21 cellular contexts compared by ENCODE assay signal in genomic region chr11:43756575-43756974, GRCh38.
DNase-seq lines count a peak whose midpoint lies in the region; FAIRE-seq and TF ChIP-seq lines count a peak whose summit lies in the region.
"Had no signal": no experiment of that assay in that cellular context is flagged by ENCODE, and none has a peak within 500 bp of the region (broad histone marks: within the 10 kb centered on the region; RNA-seq: fewer than 3 reads in every experiment).

No MANE protein-coding gene starts in this region.

- no peaks in the 10 kb centered on the region for H3K36me3 ChIP-seq in endocrine pancreas (ENCODE audit: control insufficient read depth, insufficient read depth, low read length)
- H3K36me3 ChIP-seq: gastrocnemius medialis had no signal

- no peak overlapping the region for H3K9ac ChIP-seq in endocrine pancreas (ENCODE audit: control insufficient read depth, insufficient read depth, low read length)

- no peak overlapping the region for H3K4me3 Mint-ChIP-seq in mesothelial cell of epicardium
- H3K4me3 Mint-ChIP-seq: activated naive CD8-positive, alpha-beta T cell; activated T-cell treated with anti-CD3 and anti-CD28 coated beads, Interleukin-2, amount 50 U/mL, for 24 hours had no signal

- H3K9me3 Mint-ChIP-seq in mesothelial cell of epicardium = no peaks in the 10 kb centered on the region
- H3K9me3 Mint-ChIP-seq: activated T-cell treated with anti-CD3 and anti-CD28 coated beads, Interleukin-2, amount 50 U/mL, for 24 hours had no signal

- H3K4me3 ChIP-seq in endocrine pancreas (ENCODE audit: control insufficient read depth, insufficient read depth, low read length) = peak overlapping the region; percentile 57
- H3K4me3 ChIP-seq: gastrocnemius medialis, pancreas had no signal

- H3K36me3 Mint-ChIP-seq in mesothelial cell of epicardium = peaks cover 35% of the 10 kb centered on the region

- FAIRE-seq in D721Med (lab: Jason Lieb, UNC) = peak; percentile 29
- FAIRE-seq in GM12891 (lab: Jason Lieb, UNC) = no peak
- FAIRE-seq: GM18507, pancreas had no signal

- H3K27me3 ChIP-seq in endocrine pancreas (ENCODE audit: control insufficient read depth, insufficient read depth, low read length) = no peaks in the 10 kb centered on the region
- H3K27me3 ChIP-seq: BE2C, gastrocnemius medialis, pancreas had no signal

- H3K27ac Mint-ChIP-seq in mesothelial cell of epicardium = no peak overlapping the region
- H3K27ac Mint-ChIP-seq: activated naive CD8-positive, alpha-beta T cell; activated T-cell treated with anti-CD3 and anti-CD28 coated beads, Interleukin-2, amount 50 U/mL, for 24 hours had no signal

- no peaks in the 10 kb centered on the region for H3K4me1 Mint-ChIP-seq in mesothelial cell of epicardium

- DNase-seq in D721Med (ENCODE audit: insufficient read length, low spot score) = no peak
- DNase-seq in RKO (ENCODE audit: low spot score) = peak; percentile 38
- peak; percentile 56 for DNase-seq in myocyte (ENCODE audit: low read depth)
- DNase-seq in mesothelial cell of epicardium (ENCODE audit: low spot score in 2 of 2, unreplicated experiment in 2 of 2) = no peak
- no peak for DNase-seq in GM12891 (ENCODE audit: insufficient read length, low spot score)
- DNase-seq in activated naive CD4-positive, alpha-beta T cell treated with anti-CD3 and anti-CD28 coated beads, Interleukin-2, amount 50 U/mL, for 16 hours = no peak
- DNase-seq: activated CD4-positive, alpha-beta T cell treated with anti-CD3 and anti-CD28 coated beads, Interleukin-2, amount 50 U/mL, for 48 hours; activated T-cell treated with anti-CD3 and anti-CD28 coated beads, Interleukin-2, amount 50 U/mL, for 24 hours; BE2C; central memory CD4-positive, alpha-beta T cell; effector memory CD4-positive, alpha-beta T cell; gastrocnemius medialis; left ventricle myocardium superior; NCI-H1436; pancreas; RPMI8226; stimulated activated CD4-positive, alpha-beta T cell treated with anti-CD3 and anti-CD28 coated beads, Interleukin-4, amount 100 ng/mL, for 1 hour; substantia nigra had no signal

- H3K4me1 ChIP-seq in endocrine pancreas (ENCODE audit: control insufficient read depth, insufficient read depth, low read length) = no peaks in the 10 kb centered on the region
- H3K4me1 ChIP-seq: gastrocnemius medialis, pancreas had no signal

- TF ChIP-seq CTCF in D721Med (IDR thresholded peaks at IDR 0.05; ENCODE audit: insufficient read depth, missing control alignments) (no peak), mesothelial cell of epicardium (IDR thresholded peaks at IDR 0.05; ENCODE audit: unreplicated experiment) (no peak)

- H3K27me3 Mint-ChIP-seq in mesothelial cell of epicardium (ENCODE audit: low read depth) = no peaks in the 10 kb centered on the region
- H3K27me3 Mint-ChIP-seq: activated naive CD8-positive, alpha-beta T cell; activated T-cell treated with anti-CD3 and anti-CD28 coated beads, Interleukin-2, amount 50 U/mL, for 24 hours had no signal

- TF ChIP-seq POLR2A in GM12891 (IDR thresholded peaks at IDR 0.05; ENCODE audit: low read depth, low read length) = no peak

- H3K9me3 ChIP-seq in endocrine pancreas (ENCODE audit: control insufficient read depth, low read length) = no peaks in the 10 kb centered on the region
- H3K9me3 ChIP-seq: BE2C, gastrocnemius medialis, pancreas had no signal

TF ChIP-seq in GM12891, 5 proteins besides CTCF, POLR2A, EP300 and RAD21:
- TF ChIP-seq SPI1 (IDR thresholded peaks at IDR 0.05; ENCODE audit: low read depth, low read length) (no peak), TAF1 (IDR thresholded peaks at IDR 0.05; ENCODE audit: low read depth, low read length) (no peak), POLR2AphosphoS5 (IDR thresholded peaks at IDR 0.05; ENCODE audit: low read depth, low read length) (no peak), PAX5 (IDR thresholded peaks at IDR 0.05; ENCODE audit: insufficient read depth, low read length, severe bottlenecking) (no peak), POU2F2 (IDR thresholded peaks at IDR 0.05; ENCODE audit: low read depth, low read length) (no peak)
TF ChIP-seq in GM12891: peak in this region for 0.

Comparison
In these comparisons a context has a peak if more than half of its experiments do, and no peak if none do; other contexts are left out.
1. DNase-seq: peak in RKO (single experiment) and myocyte (single experiment); none in D721Med (single experiment), mesothelial cell of epicardium (0 of 2), GM12891 (single experiment) and activated naive CD4-positive, alpha-beta T cell treated with anti-CD3 and anti-CD28 coated beads, Interleukin-2, amount 50 U/mL, for 16 hours (single experiment).